Comparison of ENCODE assay signal across 8 cellular contexts in the genomic region with DNA sequence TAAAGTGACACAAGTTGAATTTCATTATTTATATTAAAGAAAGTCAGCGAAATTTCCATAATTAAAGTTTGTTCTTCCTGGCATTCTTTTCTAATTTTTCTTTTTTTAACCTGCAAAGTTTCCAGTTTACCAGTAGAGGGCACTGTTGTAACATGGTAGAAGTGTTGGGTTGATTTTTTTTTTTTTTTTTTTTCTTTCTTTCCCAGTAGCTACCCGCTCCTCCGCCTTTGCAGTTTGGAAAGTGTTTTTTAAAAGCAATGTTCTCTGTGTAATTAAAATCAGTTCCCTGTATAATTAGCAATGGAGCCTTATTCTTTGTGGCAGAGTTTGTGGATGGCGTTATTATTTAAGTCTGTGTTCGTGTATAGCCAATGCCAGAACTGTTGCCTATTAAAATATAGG. TPM values are rescaled to one million over a fixed set of nuclear protein-coding genes. Genes with fewer than 3 reads are reported as not detected.
DNase-seq lines count a peak whose midpoint lies in the region; ATAC-seq, FAIRE-seq and TF ChIP-seq lines count a peak whose summit lies in the region.

No MANE protein-coding gene starts in this region.

- H3K4me1 Mint-ChIP-seq in stimulated activated naive CD8-positive, alpha-beta T cell treated with anti-CD3 and anti-CD28 coated beads, Interleukin-15, Interleukin-2, amounts not matched to agents 100 ng/mL and 50 ng/mL, for 24 hours (ENCODE audit: low read depth) = peaks cover 27% of the 10 kb centered on the region

- no peaks in the 10 kb centered on the region for H3K27me3 ChIP-seq in breast epithelium
- H3K27me3 ChIP-seq in lower lobe of right lung (ENCODE audit: low read depth) = no peaks in the 10 kb centered on the region

- no peaks in the 10 kb centered on the region for H3K9me3 Mint-ChIP-seq in stimulated activated naive CD8-positive, alpha-beta T cell treated with anti-CD3 and anti-CD28 coated beads, Interleukin-15, Interleukin-2, amounts not matched to agents 100 ng/mL and 50 ng/mL, for 24 hours

- intact Hi-C loops in breast epithelium (cut with DNase I; ENCODE audit: low total_unique reads) = no loop called here
- intact Hi-C loops in lower lobe of right lung (cut with DNase I) = loop anchor here (5.0 kb wide), 1 partner anchor 1335 kb away; no protein-coding TSS in a partner anchor

- no peaks in the 10 kb centered on the region for H3K9me3 ChIP-seq in breast epithelium
- no peaks in the 10 kb centered on the region for H3K9me3 ChIP-seq in lower lobe of right lung

- no peak for TF ChIP-seq POLR2A in breast epithelium (IDR thresholded peaks at IDR 0.05)

- H3K36me3 ChIP-seq in breast epithelium (no peaks in the 10 kb centered on the region), lower lobe of right lung (no peaks in the 10 kb centered on the region)

- no peak for DNase-seq in stimulated activated naive CD8-positive, alpha-beta T cell treated with anti-CD3 and anti-CD28 coated beads, Interleukin-15, Interleukin-2, amounts not matched to agents 100 U/mL and 50 U/mL, for 24 hours
- DNase-seq in NCI-H2107 treated with DMSO at 0.1 percent for 48 hours (lab: John Stamatoyannopoulos, UW; ENCODE audit: unreplicated experiment) = peak; percentile 5
- no peak for DNase-seq in breast epithelium (ENCODE audit: low spot score in 2 of 2)
- no peak for DNase-seq in lower lobe of right lung
- peak; percentile 25 for DNase-seq in urothelium cell line (ENCODE audit: low spot score)
- no peak for DNase-seq in activated effector memory CD4-positive, alpha-beta T cell treated with anti-CD3 and anti-CD28 coated beads, Interleukin-2, amount 50 U/mL, for 16 hours
- no peak for DNase-seq in NK-92 treated with Interleukin-12 subunit alpha and Interleukin-12 subunit beta, amount 100 ng/mL, for 24 hours (lab: John Stamatoyannopoulos, UW)

- H3K27ac ChIP-seq in breast epithelium (no peak overlapping the region), lower lobe of right lung (no peak overlapping the region)

- TF ChIP-seq CTCF in breast epithelium (IDR thresholded peaks at IDR 0.05) (peak; percentile 62 to 86 (median 67)), lower lobe of right lung (IDR thresholded peaks at IDR 0.05) (peak; percentile 83)

- peak overlapping the region; percentile 67 for H3K4me3 Mint-ChIP-seq in stimulated activated naive CD8-positive, alpha-beta T cell treated with anti-CD3 and anti-CD28 coated beads, Interleukin-15, Interleukin-2, amounts not matched to agents 100 ng/mL and 50 ng/mL, for 24 hours

- H3K4me3 ChIP-seq in breast epithelium (peak overlapping the region in 2 of 3 donors; percentile 36 to 50), lower lobe of right lung (peak overlapping the region; percentile 36)

- ATAC-seq in stimulated activated naive CD8-positive, alpha-beta T cell treated with anti-CD3 and anti-CD28 coated beads, Interleukin-15, Interleukin-2, amounts not matched to agents 100 U/mL and 50 U/mL, for 24 hours = no peak
- peak in 1 of 2 donors; percentile 46 for ATAC-seq in lower lobe of right lung

- no peaks in the 10 kb centered on the region for H3K27me3 Mint-ChIP-seq in stimulated activated naive CD8-positive, alpha-beta T cell treated with anti-CD3 and anti-CD28 coated beads, Interleukin-15, Interleukin-2, amounts not matched to agents 100 ng/mL and 50 ng/mL, for 24 hours

- no peak for FAIRE-seq in urothelium cell line (lab: Jason Lieb, UNC)

- no peaks in the 10 kb centered on the region for H3K36me3 Mint-ChIP-seq in stimulated activated naive CD8-positive, alpha-beta T cell treated with anti-CD3 and anti-CD28 coated beads, Interleukin-15, Interleukin-2, amounts not matched to agents 100 ng/mL and 50 ng/mL, for 24 hours (ENCODE audit: low read depth)

- H3K4me1 ChIP-seq in breast epithelium (no peaks in the 10 kb centered on the region), lower lobe of right lung (peaks cover 4% of the 10 kb centered on the region)

- H3K27ac Mint-ChIP-seq in stimulated activated naive CD8-positive, alpha-beta T cell treated with anti-CD3 and anti-CD28 coated beads, Interleukin-15, Interleukin-2, amounts not matched to agents 100 ng/mL and 50 ng/mL, for 24 hours = no peak overlapping the region

RNA-seq across cellular contexts. Expression of gene TAF3, which starts 53.7 kb away (rescaled TPM):
- total RNA-seq in breast epithelium (1 to 10 TPM; 7.4 to 9.7 (median 9.2) TPM), lower lobe of right lung (10.8 TPM)

Comparison
In these comparisons a context has a peak if more than half of its experiments do, and no peak if none do; other contexts are left out.
1. DNase-seq: peak in NCI-H2107 treated with DMSO at 0.1 percent for 48 hours (single experiment) and urothelium cell line (single experiment); none in stimulated activated naive CD8-positive, alpha-beta T cell treated with anti-CD3 and anti-CD28 coated beads, Interleukin-15, Interleukin-2, amounts not matched to agents 100 U/mL and 50 U/mL, for 24 hours (single experiment), breast epithelium (0 of 2), lower lobe of right lung (single experiment), activated effector memory CD4-positive, alpha-beta T cell treated with anti-CD3 and anti-CD28 coated beads, Interleukin-2, amount 50 U/mL, for 16 hours (single experiment) and NK-92 treated with Interleukin-12 subunit alpha and Interleukin-12 subunit beta, amount 100 ng/mL, for 24 hours (single experiment).